In genomic region chr6:131924881-131925474, GRCh38 we compare ENCODE assay signal across 9 cellular contexts. TPM values are rescaled to one million over a fixed set of nuclear protein-coding genes. Genes with fewer than 3 reads are reported as not detected.
A peak's percentile ranks its signal among the peaks of the same experiment; 100 is the strongest.
DNase-seq lines count a peak whose midpoint lies in the region; ATAC-seq and TF ChIP-seq lines count a peak whose summit lies in the region.
"Had no signal": no experiment of that assay in that cellular context is flagged by ENCODE, and none has a peak within 500 bp of the region (broad histone marks: within the 10 kb centered on the region; RNA-seq: fewer than 3 reads in every experiment).

No MANE protein-coding gene starts in this region.

- H4K8ac ChIP-seq in mesenchymal stem cell (ENCODE audit: low read length), result no peak overlapping the region

- H3K36me3 ChIP-seq in mesenchymal stem cell (ENCODE audit: control insufficient read depth in 1 of 2, insufficient read depth in 2 of 2, low read depth in 1 of 2, low read length in 2 of 2), result no peaks in the 10 kb centered on the region
- H3K36me3 ChIP-seq: SJCRH30 had no signal

- H3K14ac ChIP-seq in mesenchymal stem cell (ENCODE audit: low read length in 2 of 2), result no peak overlapping the region

- no peak for ATAC-seq in GM19463 (IDR thresholded peaks at IDR 0.05; ENCODE audit: unreplicated experiment)
- no peak for ATAC-seq in effector memory CD8-positive, alpha-beta T cell (replicated peaks)

- no peak overlapping the region for H4K91ac ChIP-seq in mesenchymal stem cell (ENCODE audit: low read length)

- no peak overlapping the region for H2BK12ac ChIP-seq in mesenchymal stem cell (ENCODE audit: low read length in 2 of 2)

- H3K27ac Mint-ChIP-seq in effector memory CD8-positive, alpha-beta T cell, result no peak overlapping the region

- no peaks in the 10 kb centered on the region for H3K4me1 ChIP-seq in mesenchymal stem cell (ENCODE audit: control insufficient read depth, insufficient read depth, low read depth, low read length)
- H3K4me1 ChIP-seq: SJCRH30 had no signal

- no peak overlapping the region for H2AK5ac ChIP-seq in mesenchymal stem cell (ENCODE audit: low read length, severe bottlenecking)

- peaks cover 0 to 2% of the 10 kb centered on the region in 2 donors for H3K9me3 Mint-ChIP-seq in effector memory CD8-positive, alpha-beta T cell

- H2BK15ac ChIP-seq in mesenchymal stem cell (ENCODE audit: low read depth, poor library complexity, severe bottlenecking), result no peak overlapping the region

- H2AFZ ChIP-seq in mesenchymal stem cell (ENCODE audit: low read depth, low read length), result no peak overlapping the region

- DNase-seq in GF-D8 (lab: John Stamatoyannopoulos, UW), result peak; percentile 11
- DNase-seq in NCI-H2081 treated with DMSO at 0.1 percent for 48 hours (lab: John Stamatoyannopoulos, UW), result peak; percentile 10
- peak; percentile 67 to 76 for DNase-seq in cardiac fibroblast (ENCODE audit: low read depth in 2 of 2)
- peak; percentile 66 for DNase-seq in mesenchymal stem cell
- DNase-seq in NK-92 (lab: John Stamatoyannopoulos, UW; ENCODE audit: unreplicated experiment), result no peak
- no peak for DNase-seq in NCI-H187 (lab: John Stamatoyannopoulos, UW)
- no peak for DNase-seq in effector memory CD8-positive, alpha-beta T cell

- no peak overlapping the region for H3K27ac ChIP-seq in mesenchymal stem cell (ENCODE audit: low read length, poor library complexity, severe bottlenecking)
- H3K27ac ChIP-seq: SJCRH30 had no signal

- no peak overlapping the region for H3K4me2 ChIP-seq in mesenchymal stem cell (ENCODE audit: low read length, poor library complexity, severe bottlenecking)

- H3K27me3 ChIP-seq in mesenchymal stem cell (ENCODE audit: control insufficient read depth in 1 of 2, insufficient read depth in 1 of 2, low read length in 2 of 2), result no peaks in the 10 kb centered on the region
- H3K27me3 ChIP-seq: SJCRH30 had no signal

- 41% methylated on average over 2 of the region's 4 CpGs for WGBS in mesenchymal stem cell

- H2BK120ac ChIP-seq in mesenchymal stem cell (ENCODE audit: low read depth, low read length), result no peak overlapping the region

- H3K4me3 ChIP-seq in cardiac fibroblast (replicated peaks in 1 of 2; ENCODE audit: low read depth in 2 of 2, low read length in 2 of 2), result no peak overlapping the region
- H3K4me3 ChIP-seq in mesenchymal stem cell (ENCODE audit: insufficient read depth in 1 of 2, low read depth in 1 of 2, low read length in 2 of 2), result no peak overlapping the region
- H3K4me3 ChIP-seq: SJCRH30 had no signal

- peak overlapping the region; percentile 44 for H3K9ac ChIP-seq in mesenchymal stem cell (ENCODE audit: low read length)

- peaks cover 11% of the 10 kb centered on the region for H3K9me3 ChIP-seq in mesenchymal stem cell (ENCODE audit: control insufficient read depth, low read length)

- H3K18ac ChIP-seq in mesenchymal stem cell (ENCODE audit: low read depth in 1 of 2, low read length in 2 of 2), result no peak overlapping the region

- H3K4me3 Mint-ChIP-seq in effector memory CD8-positive, alpha-beta T cell, result no peak overlapping the region

- H3K4ac ChIP-seq in mesenchymal stem cell (ENCODE audit: low read depth in 1 of 2, low read length in 2 of 2), result no peak overlapping the region

- no peak overlapping the region for H2BK5ac ChIP-seq in mesenchymal stem cell (ENCODE audit: low read depth, low read length, poor library complexity, severe bottlenecking)

- no peak overlapping the region for H3K23ac ChIP-seq in mesenchymal stem cell (ENCODE audit: low read length in 2 of 2)

- H3K79me1 ChIP-seq in mesenchymal stem cell (replicated peaks; ENCODE audit: low read length, poor library complexity, severe bottlenecking), result no peaks in the 10 kb centered on the region

- peaks cover 6% of the 10 kb centered on the region for H3K36me3 Mint-ChIP-seq in effector memory CD8-positive, alpha-beta T cell (ENCODE audit: insufficient read depth)

- peaks cover 2 to 16% of the 10 kb centered on the region in 2 donors for H3K27me3 Mint-ChIP-seq in effector memory CD8-positive, alpha-beta T cell

- H3K4me1 Mint-ChIP-seq in effector memory CD8-positive, alpha-beta T cell (ENCODE audit: low read depth in 2 of 2), result no peaks in the 10 kb centered on the region

- TF ChIP-seq CTCF in cardiac fibroblast (IDR thresholded peaks at IDR 0.05; ENCODE audit: low read depth, low read length), result peak; percentile 51

RNA-seq across cellular contexts. Expression of gene CCN2, which starts 26.2 kb away (rescaled TPM):
- polyA plus RNA-seq in mesenchymal stem cell (2013, experiment 1 of 2), result 252 TPM
- polyA plus RNA-seq in mesenchymal stem cell (2013, experiment 2 of 2), result 259 TPM

Comparison
In these comparisons a context has a peak if more than half of its experiments do, and no peak if none do; other contexts are left out.
1. DNase-seq: peak in GF-D8 (single experiment), NCI-H2081 treated with DMSO at 0.1 percent for 48 hours (single experiment), cardiac fibroblast (2 of 2) and mesenchymal stem cell (single experiment); none in NK-92 (single experiment), NCI-H187 (0 of 2) and effector memory CD8-positive, alpha-beta T cell (0 of 3).